Comparison of ENCODE assay signal across 24 cellular contexts in the genomic region with DNA sequence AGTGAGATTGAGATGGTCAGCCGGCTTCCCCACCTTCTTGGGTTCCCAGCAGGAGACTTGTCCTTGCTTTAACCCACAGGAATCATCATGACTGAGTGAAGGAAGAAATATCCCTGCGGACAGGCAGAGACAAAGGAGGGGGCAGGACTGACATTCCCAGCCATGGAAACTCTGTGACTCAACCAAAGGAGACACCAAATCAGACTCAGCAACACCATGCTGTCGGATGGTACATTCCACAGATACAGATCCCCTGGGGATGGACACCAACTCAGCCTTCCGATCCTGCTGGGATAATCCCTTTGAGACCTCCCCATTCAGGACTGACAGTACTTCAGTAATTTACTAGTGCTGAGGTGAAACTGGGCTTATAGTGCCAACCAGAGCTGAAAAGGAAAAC.
DNase-seq lines count a peak whose midpoint lies in the region; ATAC-seq lines count a peak whose summit lies in the region.
"Had no signal": no experiment of that assay in that cellular context is flagged by ENCODE, and none has a peak within 500 bp of the region (broad histone marks: within the 10 kb centered on the region; RNA-seq: fewer than 3 reads in every experiment).

No MANE protein-coding gene starts in this region.

- H2BK5ac ChIP-seq in mesenchymal stem cell (ENCODE audit: low read depth, low read length, poor library complexity, severe bottlenecking): no peak overlapping the region

- no peak overlapping the region for H3K23ac ChIP-seq in mesenchymal stem cell (ENCODE audit: low read length in 2 of 2)

- no peak overlapping the region for H3K4me2 ChIP-seq in mesenchymal stem cell (ENCODE audit: low read length, poor library complexity, severe bottlenecking)
- H3K4me2 ChIP-seq: BLaER1 treated with 17β-estradiol and CSF1 and Interleukin-3, amounts not matched to agents 10 nM and 100 nM had no signal

- H2AFZ ChIP-seq in mesenchymal stem cell (ENCODE audit: low read depth, low read length): no peak overlapping the region

- no peak overlapping the region for H3K9ac ChIP-seq in NT2/D1 (ENCODE audit: insufficient read length, low read depth)
- no peak overlapping the region for H3K9ac ChIP-seq in mesenchymal stem cell (ENCODE audit: low read length)
- H3K9ac ChIP-seq: BLaER1 treated with 17β-estradiol and CSF1 and Interleukin-3, amounts not matched to agents 10 nM and 100 nM had no signal

- peak overlapping the region in 1 of 2 experiments; percentile 51 for H3K4ac ChIP-seq in mesenchymal stem cell (ENCODE audit: low read depth in 1 of 2, low read length in 2 of 2)

- H3K4me1 ChIP-seq in NT2/D1 (ENCODE audit: insufficient read depth, insufficient read length) (no peaks in the 10 kb centered on the region), ectodermal cell (ENCODE audit: control insufficient read depth, insufficient read depth, low read length) (peaks cover 7% of the 10 kb centered on the region), mesenchymal stem cell (ENCODE audit: control insufficient read depth, insufficient read depth, low read depth, low read length) (no peaks in the 10 kb centered on the region)
- H3K4me1 ChIP-seq: adrenal gland; BLaER1 treated with 17β-estradiol and CSF1 and Interleukin-3, amounts not matched to agents 10 nM and 100 nM; transverse colon had no signal

- H3K27ac ChIP-seq in ectodermal cell (ENCODE audit: insufficient read depth, low read depth, low read length, poor library complexity, severe bottlenecking): peak overlapping the region; percentile 68
- H3K27ac ChIP-seq in mesenchymal stem cell (ENCODE audit: low read length, poor library complexity, severe bottlenecking): peak overlapping the region; percentile 48
- H3K27ac ChIP-seq: adrenal gland; BLaER1 treated with 17β-estradiol and CSF1 and Interleukin-3, amounts not matched to agents 10 nM and 100 nM; coronary artery; ovary; transverse colon; VCaP had no signal

- H3K79me1 ChIP-seq in mesenchymal stem cell (replicated peaks; ENCODE audit: low read length, poor library complexity, severe bottlenecking): no peaks in the 10 kb centered on the region

- no peaks in the 10 kb centered on the region for H3K36me3 ChIP-seq in NT2/D1 (ENCODE audit: insufficient read depth, insufficient read length, low read length)
- no peaks in the 10 kb centered on the region for H3K36me3 ChIP-seq in ectodermal cell (ENCODE audit: control insufficient read depth, insufficient read depth, low read length)
- H3K36me3 ChIP-seq in mesenchymal stem cell (ENCODE audit: control insufficient read depth in 1 of 2, insufficient read depth in 2 of 2, low read depth in 1 of 2, low read length in 2 of 2): peaks cover 0 to 3% of the 10 kb centered on the region in 2 experiments
- H3K36me3 ChIP-seq: adrenal gland; BLaER1 treated with 17β-estradiol and CSF1 and Interleukin-3, amounts not matched to agents 10 nM and 100 nM; ovary; transverse colon had no signal

- H3K14ac ChIP-seq in mesenchymal stem cell (ENCODE audit: low read length in 2 of 2): no peak overlapping the region

- peak overlapping the region; percentile 19 for H2BK120ac ChIP-seq in mesenchymal stem cell (ENCODE audit: low read depth, low read length)

- H2BK15ac ChIP-seq in mesenchymal stem cell (ENCODE audit: low read depth, poor library complexity, severe bottlenecking): no peak overlapping the region

- WGBS in ectodermal cell, 2 experiments: 1 to 2% methylated on average over 4 of the region's 4 CpGs
- WGBS in mesenchymal stem cell: 9% methylated on average over 4 of the region's 4 CpGs

- H2BK12ac ChIP-seq in mesenchymal stem cell (ENCODE audit: low read length in 2 of 2): peak overlapping the region; percentile 28 to 90

- peak overlapping the region; percentile 64 to 70 for H3K18ac ChIP-seq in mesenchymal stem cell (ENCODE audit: low read depth in 1 of 2, low read length in 2 of 2)

- no peak for ATAC-seq in GM18498 (IDR thresholded peaks at IDR 0.05; ENCODE audit: unreplicated experiment)
- ATAC-seq: activated CD8-positive, alpha-beta T cell treated with anti-CD3 and anti-CD28 coated beads, Interleukin-2, amount 10 ng/mL, durations not matched to agents 7 days and 5 days; left colon; mucosa of descending colon; Panc1 had no signal

- H3K4me3 ChIP-seq in NT2/D1 (ENCODE audit: insufficient read length, low read depth): no peak overlapping the region
- H3K4me3 ChIP-seq in ectodermal cell (ENCODE audit: insufficient read depth, low read depth, low read length): no peak overlapping the region
- H3K4me3 ChIP-seq in mesenchymal stem cell (ENCODE audit: insufficient read depth in 1 of 2, low read depth in 1 of 2, low read length in 2 of 2): no peak overlapping the region
- H3K4me3 ChIP-seq: adrenal gland; BLaER1 treated with 17β-estradiol and CSF1 and Interleukin-3, amounts not matched to agents 10 nM and 100 nM; coronary artery; mucosa of descending colon; ovary; transverse colon had no signal

- H4K8ac ChIP-seq in mesenchymal stem cell (ENCODE audit: low read length): peak overlapping the region; percentile 88

- H4K91ac ChIP-seq in mesenchymal stem cell (ENCODE audit: low read length): peak overlapping the region; percentile 61

- peak; percentile 95 for DNase-seq in A172 (ENCODE audit: low spot score)
- peak; percentile 92 for DNase-seq in NT2/D1 (ENCODE audit: low read depth, low spot score)
- DNase-seq in mesenchymal stem cell: peak; percentile 78
- no peak for DNase-seq in retina
- DNase-seq in stimulated activated CD4-positive, alpha-beta T cell treated with anti-CD3 and anti-CD28 coated beads, Interleukin-2, amount 100 ng/mL, for 24 hours: no peak
- DNase-seq in SHP77 treated with DMSO at 0.1 percent for 48 hours (lab: John Stamatoyannopoulos, UW): no peak
- DNase-seq: 8988T; activated CD8-positive, alpha-beta T cell treated with anti-CD3 and anti-CD28 coated beads, Interleukin-2, amount 10 ng/mL, durations not matched to agents 7 days and 5 days; adrenal gland; erythroblast; IMR-90; left colon; mucosa of descending colon; NCI-H2081 treated with DMSO at 0.1 percent for 48 hours; NCI-H526; ovary; stimulated activated naive CD4-positive, alpha-beta T cell; transverse colon had no signal

- H3K27me3 ChIP-seq in NT2/D1 (ENCODE audit: insufficient read depth, insufficient read length) (no peaks in the 10 kb centered on the region), ectodermal cell (ENCODE audit: control insufficient read depth, insufficient read depth, low read length, poor library complexity, severe bottlenecking) (no peaks in the 10 kb centered on the region), mesenchymal stem cell (ENCODE audit: control insufficient read depth in 1 of 2, insufficient read depth in 1 of 2, low read length in 2 of 2) (no peaks in the 10 kb centered on the region)
- H3K27me3 ChIP-seq: adrenal gland; BLaER1 treated with 17β-estradiol and CSF1 and Interleukin-3, amounts not matched to agents 10 nM and 100 nM; ovary; transverse colon had no signal

- H2AK5ac ChIP-seq in mesenchymal stem cell (ENCODE audit: low read length, severe bottlenecking): no peak overlapping the region

- H3K9me3 ChIP-seq in NT2/D1 (ENCODE audit: insufficient read depth, low read length) (peaks cover 24% of the 10 kb centered on the region), ectodermal cell (ENCODE audit: control insufficient read depth, low read length) (no peaks in the 10 kb centered on the region), mesenchymal stem cell (ENCODE audit: control insufficient read depth, low read length) (peaks cover 5% of the 10 kb centered on the region)
- H3K9me3 ChIP-seq: adrenal gland, mucosa of descending colon, ovary, transverse colon had no signal

Comparison
In these comparisons a context has a peak if more than half of its experiments do, and no peak if none do; other contexts are left out.
1. DNase-seq: peak in A172 (single experiment), NT2/D1 (single experiment) and mesenchymal stem cell (single experiment); none in retina (single experiment), stimulated activated CD4-positive, alpha-beta T cell treated with anti-CD3 and anti-CD28 coated beads, Interleukin-2, amount 100 ng/mL, for 24 hours (0 of 2) and SHP77 treated with DMSO at 0.1 percent for 48 hours (single experiment).